Comparison of ENCODE assay signal across 1 cellular context in genomic region chr20:44500221-44500620, GRCh38.
TF ChIP-seq lines count a peak whose summit lies in the region.

No MANE protein-coding gene starts in this region.

TF ChIP-seq in IMR-90, 13 proteins besides CTCF, POLR2A, EP300 and RAD21:
- TF ChIP-seq BHLHE40 (IDR thresholded peaks at IDR 0.05; ENCODE audit: low read depth, low read length) (no peak), USF2 (IDR thresholded peaks at IDR 0.05; ENCODE audit: low read depth, low read length) (no peak), RFX5 (IDR thresholded peaks at IDR 0.05; ENCODE audit: low read depth, low read length) (no peak), ELK1 (IDR thresholded peaks at IDR 0.05; ENCODE audit: borderline replicate concordance, low read depth, low read length) (no peak), NFE2L2 (IDR thresholded peaks at IDR 0.05; ENCODE audit: low read depth, low read length) (no peak), CEBPB (IDR thresholded peaks at IDR 0.05; ENCODE audit: low read depth, low read length) (no peak), RCOR1 (IDR thresholded peaks at IDR 0.05; ENCODE audit: insufficient replicate concordance, low read length) (no peak), SMC3 (IDR thresholded peaks at IDR 0.05; ENCODE audit: low read depth, low read length) (no peak), MXI1 (IDR thresholded peaks at IDR 0.05; ENCODE audit: borderline replicate concordance, low read depth, low read length) (no peak), CHD1 (IDR thresholded peaks at IDR 0.05; ENCODE audit: low read depth, low read length) (no peak), MAZ (IDR thresholded peaks at IDR 0.05; ENCODE audit: borderline replicate concordance, low read depth, low read length) (no peak), FOS (IDR thresholded peaks at IDR 0.05; ENCODE audit: low read depth, low read length) (no peak), MAFK (IDR thresholded peaks at IDR 0.05; ENCODE audit: low read depth, low read length) (no peak)
